Comparison of ENCODE assay signal across 9 cellular contexts in the genomic region with DNA sequence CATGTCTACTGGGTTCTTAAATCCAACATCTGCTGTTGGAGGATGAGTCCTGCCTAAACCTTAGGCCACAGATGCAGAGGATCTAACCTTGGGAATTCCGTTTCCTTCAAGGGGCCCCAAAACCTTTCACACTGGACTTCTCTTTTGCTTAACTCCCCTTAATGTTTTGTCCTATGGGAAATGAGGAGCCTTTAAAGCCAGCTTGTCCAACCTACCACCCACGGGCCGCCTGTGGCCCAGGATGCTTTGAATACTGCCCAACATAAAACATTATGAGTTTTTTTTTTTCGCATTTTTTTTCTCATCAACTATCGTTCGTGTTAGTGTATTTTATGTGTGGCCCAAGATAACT.
DNase-seq lines count a peak whose midpoint lies in the region; ATAC-seq and TF ChIP-seq lines count a peak whose summit lies in the region.
"Had no signal": no experiment of that assay in that cellular context is flagged by ENCODE, and none has a peak within 500 bp of the region (broad histone marks: within the 10 kb centered on the region; RNA-seq: fewer than 3 reads in every experiment).

No MANE protein-coding gene starts in this region.

- CTCF ChIA-PET in activated naive CD4-positive, alpha-beta T cell treated with anti-CD3 and anti-CD28 coated beads for 36 hours (lab: Charles Lee) = interaction anchor here (0.6 to 6.2 kb wide), 22 partner anchors 8 to 308 kb away, joined by 3 to 105 read pairs (median 5); a partner anchor contains a TSS

- no peak for DNase-seq in activated naive CD4-positive, alpha-beta T cell treated with anti-CD3 and anti-CD28 coated beads for 36 hours
- DNase-seq in activated naive CD4-positive, alpha-beta T cell treated with anti-CD3 and anti-CD28 coated beads, Interleukin-2, amount 50 U/mL, for 16 hours = no peak
- DNase-seq in WERI-Rb-1 (no peak), hepatocyte (ENCODE audit: low spot score) (no peak), RPMI8226 (no peak)

- ATAC-seq in GM18505 (IDR thresholded peaks at IDR 0.05; ENCODE audit: unreplicated experiment) (no peak), GM18861 (IDR thresholded peaks at IDR 0.05; ENCODE audit: unreplicated experiment) (no peak)

- H3K36me3 Mint-ChIP-seq in activated naive CD4-positive, alpha-beta T cell treated with anti-CD3 and anti-CD28 coated beads for 36 hours (ENCODE audit: low read depth) = no peaks in the 10 kb centered on the region

- peak overlapping the region; percentile 81 for H3K27ac Mint-ChIP-seq in activated naive CD4-positive, alpha-beta T cell treated with anti-CD3 and anti-CD28 coated beads for 36 hours

- H3K4me3 ChIP-seq in WERI-Rb-1 (ENCODE audit: low read depth, low read length) (no peak overlapping the region), hepatocyte (no peak overlapping the region)
- H3K4me3 ChIP-seq: testis had no signal

- no peaks in the 10 kb centered on the region for H3K9me3 ChIP-seq in WERI-Rb-1 (ENCODE audit: severe bottlenecking)
- no peaks in the 10 kb centered on the region for H3K9me3 ChIP-seq in hepatocyte (ENCODE audit: low read depth)
- H3K9me3 ChIP-seq: testis had no signal

- no peaks in the 10 kb centered on the region for H3K9me2 ChIP-seq in hepatocyte (replicated peaks; ENCODE audit: insufficient read depth)

- H3K36me3 ChIP-seq in WERI-Rb-1 (no peaks in the 10 kb centered on the region), hepatocyte (replicated peaks; ENCODE audit: insufficient read depth, low read depth) (no peaks in the 10 kb centered on the region)

- H3K27me3 Mint-ChIP-seq in activated naive CD4-positive, alpha-beta T cell treated with anti-CD3 and anti-CD28 coated beads for 36 hours (ENCODE audit: low read depth) = peaks cover 5% of the 10 kb centered on the region

- TF ChIP-seq CTCF in WERI-Rb-1 (IDR thresholded peaks at IDR 0.05; ENCODE audit: low read depth, low read length) (no peak), hepatocyte (IDR thresholded peaks at IDR 0.05; ENCODE audit: poor library complexity) (no peak)

- intact Hi-C loops in activated naive CD4-positive, alpha-beta T cell treated with anti-CD3 and anti-CD28 coated beads for 36 hours (cut with micrococcal nuclease) = loop anchor here (1.0 to 2.0 kb wide), 10 partner anchors 12 to 308 kb away; a partner anchor contains a TSS

- peaks cover 8% of the 10 kb centered on the region for H3K4me1 ChIP-seq in hepatocyte (ENCODE audit: insufficient read depth)
- H3K4me1 ChIP-seq: testis had no signal

- no peak overlapping the region for H3K4me2 ChIP-seq in hepatocyte

- no peaks in the 10 kb centered on the region for H3K27me3 ChIP-seq in WERI-Rb-1 (ENCODE audit: insufficient read depth, low read depth, severe bottlenecking)
- no peaks in the 10 kb centered on the region for H3K27me3 ChIP-seq in hepatocyte
- H3K27me3 ChIP-seq: testis had no signal

- 91% methylated on average over 6 of the region's 6 CpGs for WGBS in hepatocyte (ENCODE audit: low lambda C conversion rate, missing lambda C conversion rate)

- TF ChIP-seq POLR2A in GM18505 (IDR thresholded peaks at IDR 0.05; ENCODE audit: borderline replicate concordance, extremely low read depth, insufficient read depth, insufficient read length) = no peak

- peaks cover 16% of the 10 kb centered on the region for H3K4me1 Mint-ChIP-seq in activated naive CD4-positive, alpha-beta T cell treated with anti-CD3 and anti-CD28 coated beads for 36 hours (ENCODE audit: low read depth)

- peak overlapping the region; percentile 2; the same call in 1 of the 2 replicates for H3K27ac ChIP-seq in WERI-Rb-1
- H3K27ac ChIP-seq in hepatocyte = peak overlapping the region; percentile 74
- peak overlapping the region; percentile 51 for H3K27ac ChIP-seq in temporal lobe (ENCODE audit: low read depth, low read length)

- H3K9me3 Mint-ChIP-seq in activated naive CD4-positive, alpha-beta T cell treated with anti-CD3 and anti-CD28 coated beads for 36 hours = peaks cover 1% of the 10 kb centered on the region

- H3K4me3 Mint-ChIP-seq in activated naive CD4-positive, alpha-beta T cell treated with anti-CD3 and anti-CD28 coated beads for 36 hours = no peak overlapping the region

- H2AFZ ChIP-seq in hepatocyte = no peak overlapping the region

- H4K20me1 ChIP-seq in hepatocyte (ENCODE audit: insufficient read depth, poor library complexity, severe bottlenecking) = no peaks in the 10 kb centered on the region

- no peaks in the 10 kb centered on the region for H3K79me2 ChIP-seq in hepatocyte

Comparison
In these comparisons a context has a peak if more than half of its experiments do, and no peak if none do; other contexts are left out.
1. H3K27ac ChIP-seq: peak in every context shown above with its lines; median percentile 74 in hepatocyte; 51 in temporal lobe; 2 in WERI-Rb-1.